Comparison of ENCODE assay signal across 30 cellular contexts in genomic region chr5:9482381-9482780, GRCh38.
"Had no signal": no experiment of that assay in that cellular context is flagged by ENCODE, and none has a peak within 500 bp of the region (broad histone marks: within the 10 kb centered on the region; RNA-seq: fewer than 3 reads in every experiment).

No MANE protein-coding gene starts in this region.

- H3K27ac Mint-ChIP-seq: activated CD4-positive, alpha-beta memory T cell treated with anti-CD3 and anti-CD28 coated beads for 36 hours; activated CD4-positive, alpha-beta T cell treated with anti-CD3 and anti-CD28 coated beads for 36 hours; activated CD4-positive, alpha-beta T cell treated with anti-CD3 and anti-CD28 coated beads, Interleukin-2, amount 10 ng/mL, durations not matched to agents 24 days and 14 days; activated naive CD4-positive, alpha-beta T cell treated with anti-CD3 and anti-CD28 coated beads, Interleukin-2, amount 10 ng/mL, durations not matched to agents 7 days and 5 days; activated naive CD4-positive, alpha-beta T cell treated with anti-CD3 and anti-CD28 coated beads, Interleukin-2, amount 50 U/mL, for 72 hours; activated naive CD8-positive, alpha-beta T cell treated with anti-CD3 and anti-CD28 coated beads, Interleukin-2, amount 10 ng/mL, durations not matched to agents 7 days and 5 days; activated T-cell treated with anti-CD3 and anti-CD28 coated beads, Interleukin-2, amount 50 U/mL, for 24 hours; activated T-cell treated with anti-CD3 and anti-CD28 coated beads, Interleukin-2, amount 50 U/mL, for 72 hours; dendritic cell treated with granulocyte-macrophage colony-stimulating factor and Interleukin-4, amounts not matched to agents 40 ng/mL and 50 ng/mL, for 4 days; endodermal cell had no signal

- H3K4me1 ChIP-seq: ascending aorta, breast epithelium, gastroesophageal sphincter had no signal

- H3K27me3 ChIP-seq: ascending aorta, breast epithelium, cardiac muscle cell, dorsolateral prefrontal cortex, foreskin keratinocyte, gastroesophageal sphincter, heart right ventricle had no signal

- H3K4me3 Mint-ChIP-seq: activated CD4-positive, alpha-beta memory T cell treated with anti-CD3 and anti-CD28 coated beads for 36 hours; activated CD4-positive, alpha-beta T cell treated with anti-CD3 and anti-CD28 coated beads for 36 hours; activated CD4-positive, alpha-beta T cell treated with anti-CD3 and anti-CD28 coated beads, Interleukin-2, amount 10 ng/mL, durations not matched to agents 24 days and 14 days; activated naive CD4-positive, alpha-beta T cell treated with anti-CD3 and anti-CD28 coated beads, Interleukin-2, amount 10 ng/mL, durations not matched to agents 7 days and 5 days; activated naive CD8-positive, alpha-beta T cell treated with anti-CD3 and anti-CD28 coated beads, Interleukin-2, amount 10 ng/mL, durations not matched to agents 7 days and 5 days; activated T-cell treated with anti-CD3 and anti-CD28 coated beads, Interleukin-2, amount 50 U/mL, for 24 hours; activated T-cell treated with anti-CD3 and anti-CD28 coated beads, Interleukin-2, amount 50 U/mL, for 72 hours; brain; dendritic cell treated with granulocyte-macrophage colony-stimulating factor and Interleukin-4, amounts not matched to agents 40 ng/mL and 50 ng/mL, for 4 days; endodermal cell had no signal

- H3K4me1 Mint-ChIP-seq: activated CD4-positive, alpha-beta T cell treated with anti-CD3 and anti-CD28 coated beads for 36 hours; activated CD4-positive, alpha-beta T cell treated with anti-CD3 and anti-CD28 coated beads, Interleukin-2, amount 10 ng/mL, durations not matched to agents 24 days and 14 days; activated naive CD4-positive, alpha-beta T cell treated with anti-CD3 and anti-CD28 coated beads, Interleukin-2, amount 10 ng/mL, durations not matched to agents 7 days and 5 days; activated naive CD8-positive, alpha-beta T cell treated with anti-CD3 and anti-CD28 coated beads, Interleukin-2, amount 10 ng/mL, durations not matched to agents 7 days and 5 days had no signal

- H3K27ac ChIP-seq: ascending aorta, breast epithelium, cardiac muscle cell, coronary artery, dorsolateral prefrontal cortex, foreskin keratinocyte, gastroesophageal sphincter, heart right ventricle had no signal

- DNase-seq: activated CD4-positive, alpha-beta memory T cell treated with anti-CD3 and anti-CD28 coated beads for 36 hours; activated CD4-positive, alpha-beta T cell treated with anti-CD3 and anti-CD28 coated beads for 36 hours; activated CD4-positive, alpha-beta T cell treated with anti-CD3 and anti-CD28 coated beads, Interleukin-2, amount 10 ng/mL, durations not matched to agents 24 days and 14 days; activated CD4-positive, CD25-positive, alpha-beta regulatory T cell; activated CD4-positive, CD25-positive, alpha-beta regulatory T cell treated with anti-CD3 and anti-CD28 coated beads, Interleukin-2, amount 50 U/mL, for 72 hours; activated CD8-positive, alpha-beta memory T cell treated with anti-CD3 and anti-CD28 coated beads, Interleukin-2, amount 50 U/mL, for 48 hours; activated gamma-delta T cell; activated naive CD4-positive, alpha-beta T cell; activated naive CD4-positive, alpha-beta T cell treated with anti-CD3 and anti-CD28 coated beads, Interleukin-2, amount 10 ng/mL, durations not matched to agents 7 days and 5 days; activated naive CD8-positive, alpha-beta T cell treated with anti-CD3 and anti-CD28 coated beads, Interleukin-2, amount 10 ng/mL, durations not matched to agents 7 days and 5 days; activated T-cell treated with anti-CD3 and anti-CD28 coated beads for 4 hours; activated T-cell treated with anti-CD3 and anti-CD28 coated beads, Interleukin-2, amount 50 U/mL, for 24 hours; activated T-cell treated with anti-CD3 and anti-CD28 coated beads, Interleukin-2, amount 50 U/mL, for 72 hours; central memory CD4-positive, alpha-beta T cell; cerebellar nuclear complex; dorsolateral prefrontal cortex; effector memory CD4-positive, alpha-beta T cell; endodermal cell; foreskin keratinocyte; heart right ventricle; T-helper 2 cell had no signal

- H3K36me3 Mint-ChIP-seq: activated naive CD4-positive, alpha-beta T cell treated with anti-CD3 and anti-CD28 coated beads, Interleukin-2, amount 10 ng/mL, durations not matched to agents 7 days and 5 days; activated naive CD8-positive, alpha-beta T cell treated with anti-CD3 and anti-CD28 coated beads, Interleukin-2, amount 10 ng/mL, durations not matched to agents 7 days and 5 days had no signal

- ATAC-seq: activated CD4-positive, alpha-beta T cell treated with anti-CD3 and anti-CD28 coated beads for 36 hours; activated naive CD4-positive, alpha-beta T cell treated with anti-CD3 and anti-CD28 coated beads, Interleukin-2, amount 50 U/mL, for 72 hours; activated T-cell treated with anti-CD3 and anti-CD28 coated beads, Interleukin-2, amount 50 U/mL, for 72 hours; esophagus mucosa; foreskin keratinocyte; gastroesophageal sphincter had no signal

- H3K9me3 Mint-ChIP-seq: activated CD4-positive, alpha-beta T cell treated with anti-CD3 and anti-CD28 coated beads, Interleukin-2, amount 10 ng/mL, durations not matched to agents 24 days and 14 days had no signal

- H3K4me3 ChIP-seq: ascending aorta, breast epithelium, cardiac muscle cell, coronary artery, dorsolateral prefrontal cortex, gastroesophageal sphincter, heart right ventricle had no signal

- H3K27me3 Mint-ChIP-seq: activated CD4-positive, alpha-beta memory T cell treated with anti-CD3 and anti-CD28 coated beads for 36 hours; activated CD4-positive, alpha-beta T cell treated with anti-CD3 and anti-CD28 coated beads for 36 hours; activated CD4-positive, alpha-beta T cell treated with anti-CD3 and anti-CD28 coated beads, Interleukin-2, amount 10 ng/mL, durations not matched to agents 24 days and 14 days; activated naive CD4-positive, alpha-beta T cell treated with anti-CD3 and anti-CD28 coated beads, Interleukin-2, amount 10 ng/mL, durations not matched to agents 7 days and 5 days; activated naive CD8-positive, alpha-beta T cell treated with anti-CD3 and anti-CD28 coated beads, Interleukin-2, amount 10 ng/mL, durations not matched to agents 7 days and 5 days; activated T-cell treated with anti-CD3 and anti-CD28 coated beads, Interleukin-2, amount 50 U/mL, for 24 hours; dendritic cell treated with granulocyte-macrophage colony-stimulating factor and Interleukin-4, amounts not matched to agents 40 ng/mL and 50 ng/mL, for 4 days had no signal

- H3K36me3 ChIP-seq: ascending aorta, breast epithelium, cardiac muscle cell, gastroesophageal sphincter had no signal
